In the genomic region with DNA sequence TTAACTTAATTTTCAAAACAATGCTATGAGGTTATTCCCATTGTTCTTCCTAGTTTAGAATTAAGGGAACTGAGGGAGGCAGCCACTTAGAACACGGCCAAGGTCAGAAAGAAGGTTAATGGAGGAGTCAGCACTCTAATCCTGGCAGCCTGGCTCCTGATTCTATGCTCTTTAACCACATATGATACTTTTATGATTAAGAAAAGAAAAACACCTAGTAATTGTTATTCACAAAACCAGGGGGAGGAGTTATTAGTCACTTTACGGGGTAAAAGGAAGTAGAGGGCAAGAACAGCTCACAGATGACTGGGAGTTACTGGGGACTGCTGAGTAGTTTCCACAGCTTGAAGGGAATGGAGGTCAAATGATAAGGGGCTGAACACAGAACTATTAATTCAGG, we compare ENCODE assay signal across 8 cellular contexts. TPM values are rescaled to one million over a fixed set of nuclear protein-coding genes. Genes with fewer than 3 reads are reported as not detected.
A peak's percentile ranks its signal among the peaks of the same experiment; 100 is the strongest.
DNase-seq lines count a peak whose midpoint lies in the region; ATAC-seq and TF ChIP-seq lines count a peak whose summit lies in the region.

No MANE protein-coding gene starts in this region.

- H3K27ac Mint-ChIP-seq in activated naive CD8-positive, alpha-beta T cell treated with anti-CD3 and anti-CD28 coated beads for 36 hours, result no peak overlapping the region
- no peak overlapping the region for H3K27ac Mint-ChIP-seq in neural progenitor cell
- H3K27ac Mint-ChIP-seq in activated T-helper 1 cell treated with anti-CD3 and anti-CD28 coated beads, Interleukin-12 subunit alpha, Interleukin-12 subunit beta, Interleukin-2, Interleukin-4 antibody, amounts not matched to agents 30 ng/mL and 10 ng/mL and 1 ng/mL, durations not matched to agents 14 hours and 24 hours and 36 hours, result no peak overlapping the region

- H3F3A ChIP-seq in neural progenitor cell (ENCODE audit: low read depth), result no peaks in the 10 kb centered on the region

- no peaks in the 10 kb centered on the region for H3K27me3 ChIP-seq in neural progenitor cell

- H4K20me1 ChIP-seq in neural progenitor cell (ENCODE audit: low read depth), result no peaks in the 10 kb centered on the region

- no peak for DNase-seq in activated CD4-positive, CD25-positive, alpha-beta regulatory T cell treated with anti-CD3 and anti-CD28 coated beads, Interleukin-2, amount 50 U/mL, for 72 hours
- peak; percentile 19 for DNase-seq in activated naive CD8-positive, alpha-beta T cell treated with anti-CD3 and anti-CD28 coated beads for 36 hours
- DNase-seq in pulmonary artery endothelial cell (ENCODE audit: low read depth, low spot score), result peak; percentile 88
- DNase-seq in neural progenitor cell (ENCODE audit: low spot score), result no peak
- DNase-seq in HuH-7 (ENCODE audit: low spot score), result no peak
- no peak for DNase-seq in activated T-helper 1 cell treated with anti-CD3 and anti-CD28 coated beads, Interleukin-12 subunit alpha, Interleukin-12 subunit beta, Interleukin-2, Interleukin-4 antibody, amounts not matched to agents 30 ng/mL and 10 ng/mL and 1 ng/mL, durations not matched to agents 14 hours and 24 hours and 36 hours (ENCODE audit: low spot score)

- no peaks in the 10 kb centered on the region for H3K9me3 Mint-ChIP-seq in activated naive CD8-positive, alpha-beta T cell treated with anti-CD3 and anti-CD28 coated beads for 36 hours
- H3K9me3 Mint-ChIP-seq in neural progenitor cell, result no peaks in the 10 kb centered on the region
- no peaks in the 10 kb centered on the region for H3K9me3 Mint-ChIP-seq in activated T-helper 1 cell treated with anti-CD3 and anti-CD28 coated beads, Interleukin-12 subunit alpha, Interleukin-12 subunit beta, Interleukin-2, Interleukin-4 antibody, amounts not matched to agents 30 ng/mL and 10 ng/mL and 1 ng/mL, durations not matched to agents 14 hours and 24 hours and 36 hours

- no peak for TF ChIP-seq CTCF in neural progenitor cell (IDR thresholded peaks at IDR 0.05)

- H3K4me1 ChIP-seq in neural progenitor cell, result peaks cover 19% of the 10 kb centered on the region

- intact Hi-C loops in activated T-helper 1 cell treated with anti-CD3 and anti-CD28 coated beads, Interleukin-12 subunit alpha, Interleukin-12 subunit beta, Interleukin-2, Interleukin-4 antibody, amounts not matched to agents 30 ng/mL and 10 ng/mL and 1 ng/mL, durations not matched to agents 14 hours and 24 hours and 36 hours (cut with micrococcal nuclease), result no loop called here

- no peaks in the 10 kb centered on the region for H3K9me3 ChIP-seq in neural progenitor cell (ENCODE audit: low read depth)

- no peaks in the 10 kb centered on the region for H3K36me3 Mint-ChIP-seq in activated naive CD8-positive, alpha-beta T cell treated with anti-CD3 and anti-CD28 coated beads for 36 hours
- no peaks in the 10 kb centered on the region for H3K36me3 Mint-ChIP-seq in neural progenitor cell
- H3K36me3 Mint-ChIP-seq in activated T-helper 1 cell treated with anti-CD3 and anti-CD28 coated beads, Interleukin-12 subunit alpha, Interleukin-12 subunit beta, Interleukin-2, Interleukin-4 antibody, amounts not matched to agents 30 ng/mL and 10 ng/mL and 1 ng/mL, durations not matched to agents 14 hours and 24 hours and 36 hours (ENCODE audit: low read depth), result no peaks in the 10 kb centered on the region

- H3K4me3 ChIP-seq in neural progenitor cell, result no peak overlapping the region

- peak; percentile 95 to 96 for ATAC-seq in activated CD4-positive, CD25-positive, alpha-beta regulatory T cell treated with anti-CD3 and anti-CD28 coated beads, Interleukin-2, amount 50 U/mL, for 24 hours
- peak; percentile 62 for ATAC-seq in HG03095 (IDR thresholded peaks at IDR 0.05; ENCODE audit: unreplicated experiment)

- no peaks in the 10 kb centered on the region for H3K79me2 ChIP-seq in neural progenitor cell (ENCODE audit: low read depth)

- peaks cover 3% of the 10 kb centered on the region for H3K27me3 Mint-ChIP-seq in activated naive CD8-positive, alpha-beta T cell treated with anti-CD3 and anti-CD28 coated beads for 36 hours
- no peaks in the 10 kb centered on the region for H3K27me3 Mint-ChIP-seq in neural progenitor cell (ENCODE audit: insufficient read depth, low read depth)
- peaks cover 2% of the 10 kb centered on the region for H3K27me3 Mint-ChIP-seq in activated T-helper 1 cell treated with anti-CD3 and anti-CD28 coated beads, Interleukin-12 subunit alpha, Interleukin-12 subunit beta, Interleukin-2, Interleukin-4 antibody, amounts not matched to agents 30 ng/mL and 10 ng/mL and 1 ng/mL, durations not matched to agents 14 hours and 24 hours and 36 hours (ENCODE audit: insufficient read depth)

- H3K4me2 ChIP-seq in neural progenitor cell, result no peak overlapping the region

- peaks cover 4% of the 10 kb centered on the region for H3K4me1 Mint-ChIP-seq in activated naive CD8-positive, alpha-beta T cell treated with anti-CD3 and anti-CD28 coated beads for 36 hours
- peaks cover 9% of the 10 kb centered on the region for H3K4me1 Mint-ChIP-seq in neural progenitor cell
- H3K4me1 Mint-ChIP-seq in activated T-helper 1 cell treated with anti-CD3 and anti-CD28 coated beads, Interleukin-12 subunit alpha, Interleukin-12 subunit beta, Interleukin-2, Interleukin-4 antibody, amounts not matched to agents 30 ng/mL and 10 ng/mL and 1 ng/mL, durations not matched to agents 14 hours and 24 hours and 36 hours (ENCODE audit: low read depth), result peaks cover 6% of the 10 kb centered on the region

- H2AFZ ChIP-seq in neural progenitor cell (replicated peaks), result no peak overlapping the region

- H3K9ac ChIP-seq in neural progenitor cell, result no peak overlapping the region

- no peak overlapping the region for H3K4me3 Mint-ChIP-seq in activated naive CD8-positive, alpha-beta T cell treated with anti-CD3 and anti-CD28 coated beads for 36 hours
- H3K4me3 Mint-ChIP-seq in neural progenitor cell, result no peak overlapping the region
- no peak overlapping the region for H3K4me3 Mint-ChIP-seq in activated T-helper 1 cell treated with anti-CD3 and anti-CD28 coated beads, Interleukin-12 subunit alpha, Interleukin-12 subunit beta, Interleukin-2, Interleukin-4 antibody, amounts not matched to agents 30 ng/mL and 10 ng/mL and 1 ng/mL, durations not matched to agents 14 hours and 24 hours and 36 hours

- H3K36me3 ChIP-seq in neural progenitor cell, result no peaks in the 10 kb centered on the region

- H3K27ac ChIP-seq in neural progenitor cell, result no peak overlapping the region

RNA-seq across cellular contexts. Expression of gene GADD45A, which starts 38.6 kb away (rescaled TPM):
- total RNA-seq in activated naive CD8-positive, alpha-beta T cell treated with anti-CD3 and anti-CD28 coated beads for 36 hours, result 10 to 100 TPM; 20.4 to 20.7 TPM
- total RNA-seq in pulmonary artery endothelial cell, result 28.9 and 60.9 TPM in 2 replicates
- total RNA-seq in neural progenitor cell (ENCODE audit: low replicate concordance), result 28.6 and 32.8 TPM in 2 replicates
- total RNA-seq in activated T-helper 1 cell treated with anti-CD3 and anti-CD28 coated beads, Interleukin-12 subunit alpha, Interleukin-12 subunit beta, Interleukin-2, Interleukin-4 antibody, amounts not matched to agents 30 ng/mL and 10 ng/mL and 1 ng/mL, durations not matched to agents 14 hours and 24 hours and 36 hours, result 47.3 and 48.2 TPM in 2 replicates

Comparison
In these comparisons a context has a peak if more than half of its experiments do, and no peak if none do; other contexts are left out.
1. DNase-seq: peak in activated naive CD8-positive, alpha-beta T cell treated with anti-CD3 and anti-CD28 coated beads for 36 hours (single experiment) and pulmonary artery endothelial cell (single experiment); none in activated CD4-positive, CD25-positive, alpha-beta regulatory T cell treated with anti-CD3 and anti-CD28 coated beads, Interleukin-2, amount 50 U/mL, for 72 hours (single experiment), neural progenitor cell (single experiment), HuH-7 (single experiment) and activated T-helper 1 cell treated with anti-CD3 and anti-CD28 coated beads, Interleukin-12 subunit alpha, Interleukin-12 subunit beta, Interleukin-2, Interleukin-4 antibody, amounts not matched to agents 30 ng/mL and 10 ng/mL and 1 ng/mL, durations not matched to agents 14 hours and 24 hours and 36 hours (single experiment).